In genomic region chr9:85528142-85528541, GRCh38 we compare ENCODE assay signal across 24 cellular contexts.
DNase-seq lines count a peak whose midpoint lies in the region; ATAC-seq and TF ChIP-seq lines count a peak whose summit lies in the region.
"Had no signal": no experiment of that assay in that cellular context is flagged by ENCODE, and none has a peak within 500 bp of the region (broad histone marks: within the 10 kb centered on the region; RNA-seq: fewer than 3 reads in every experiment).

No MANE protein-coding gene starts in this region.

- TF ChIP-seq CTCF in right atrium auricular region (IDR thresholded peaks at IDR 0.05) = no peak
- no peak for TF ChIP-seq CTCF in osteoblast (IDR thresholded peaks at IDR 0.05; ENCODE audit: extremely low read depth, low read depth, low read length)
- TF ChIP-seq CTCF in vagina (IDR thresholded peaks at IDR 0.05) = no peak

- peaks cover 29% of the 10 kb centered on the region for H3K27me3 Mint-ChIP-seq in activated CD8-positive, alpha-beta memory T cell treated with anti-CD3 and anti-CD28 coated beads, Interleukin-2, amount 10 ng/mL, durations not matched to agents 7 days and 5 days

- no peak for DNase-seq in Right ventricle myocardium inferior (ENCODE audit: missing footprints)
- no peak for DNase-seq in left cardiac atrium
- DNase-seq in right atrium auricular region (ENCODE audit: low spot score) = no peak
- peak; percentile 82 for DNase-seq in osteoblast (ENCODE audit: insufficient read length, low spot score, missing footprints)
- DNase-seq in vagina (ENCODE audit: extremely low spot score in 2 of 2) = no peak
- no peak for DNase-seq in activated CD8-positive, alpha-beta memory T cell treated with anti-CD3 and anti-CD28 coated beads, Interleukin-2, amount 10 ng/mL, durations not matched to agents 7 days and 5 days
- no peak for DNase-seq in DMS53 (lab: John Stamatoyannopoulos, UW)
- no peak for DNase-seq in NCI-H2171 treated with DMSO at 0.1 percent for 48 hours (lab: John Stamatoyannopoulos, UW)
- DNase-seq: activated CD4-positive, alpha-beta memory T cell treated with anti-CD3 and anti-CD28 coated beads for 36 hours; activated effector memory CD4-positive, alpha-beta T cell treated with Interleukin-2 at 50 U/mL for 16 hours; BE2C; DND-41; foreskin fibroblast; GM23248; HFFc6; mesendoderm; naive thymus-derived CD4-positive, alpha-beta T cell; NCI-H1436 treated with DMSO at 0.1 percent for 48 hours; NCI-H69; T1000 had no signal

- H3K27ac Mint-ChIP-seq in activated CD8-positive, alpha-beta memory T cell treated with anti-CD3 and anti-CD28 coated beads, Interleukin-2, amount 10 ng/mL, durations not matched to agents 7 days and 5 days = no peak overlapping the region
- H3K27ac Mint-ChIP-seq: activated CD4-positive, alpha-beta memory T cell treated with anti-CD3 and anti-CD28 coated beads for 36 hours; HFFc6; naive thymus-derived CD4-positive, alpha-beta T cell had no signal

- no peak overlapping the region for H3K4me3 Mint-ChIP-seq in activated CD8-positive, alpha-beta memory T cell treated with anti-CD3 and anti-CD28 coated beads, Interleukin-2, amount 10 ng/mL, durations not matched to agents 7 days and 5 days
- H3K4me3 Mint-ChIP-seq: activated CD4-positive, alpha-beta memory T cell treated with anti-CD3 and anti-CD28 coated beads for 36 hours; HFFc6; naive thymus-derived CD4-positive, alpha-beta T cell had no signal

- CTCF ChIA-PET in activated CD8-positive, alpha-beta memory T cell treated with anti-CD3 and anti-CD28 coated beads, Interleukin-2, amount 10 ng/mL, durations not matched to agents 7 days and 5 days (lab: Charles Lee) = no interaction called here

- intact Hi-C loops in Right ventricle myocardium inferior (cut with DNase I) (loop anchor here (10.0 kb wide), 1 partner anchor 73 kb away; no protein-coding TSS in a partner anchor), left cardiac atrium (cut with DNase I) (no loop called here), vagina (cut with DNase I) (no loop called here)

- no peak for TF ChIP-seq POLR2A in vagina (IDR thresholded peaks at IDR 0.05)

- H3K27ac ChIP-seq in right atrium auricular region (peak overlapping the region; percentile 65 to 71), osteoblast (ENCODE audit: low read depth, low read length) (no peak overlapping the region), vagina (peak overlapping the region; percentile 24)
- H3K27ac ChIP-seq: cardiac muscle cell, epithelial cell of prostate, GM23248, thoracic aorta had no signal

- H3K4me1 ChIP-seq in right atrium auricular region = peaks cover 0 to 14% of the 10 kb centered on the region in 2 donors
- no peaks in the 10 kb centered on the region for H3K4me1 ChIP-seq in osteoblast (ENCODE audit: insufficient read depth, low read length)
- no peaks in the 10 kb centered on the region for H3K4me1 ChIP-seq in vagina
- H3K4me1 ChIP-seq: BE2C had no signal

- H3K9me3 Mint-ChIP-seq in activated CD8-positive, alpha-beta memory T cell treated with anti-CD3 and anti-CD28 coated beads, Interleukin-2, amount 10 ng/mL, durations not matched to agents 7 days and 5 days (ENCODE audit: low read depth) = no peaks in the 10 kb centered on the region
- H3K9me3 Mint-ChIP-seq: activated CD4-positive, alpha-beta memory T cell treated with anti-CD3 and anti-CD28 coated beads for 36 hours; HFFc6 had no signal

- H3K4me2 ChIP-seq in osteoblast (ENCODE audit: insufficient read depth, low read length) = no peak overlapping the region

- H3K79me2 ChIP-seq in osteoblast (ENCODE audit: insufficient read depth, low read length) = no peaks in the 10 kb centered on the region

- peak; percentile 4 for ATAC-seq in Right ventricle myocardium inferior
- ATAC-seq in left cardiac atrium = no peak
- ATAC-seq in activated CD8-positive, alpha-beta memory T cell treated with anti-CD3 and anti-CD28 coated beads, Interleukin-2, amount 10 ng/mL, durations not matched to agents 7 days and 5 days = no peak
- ATAC-seq: K562; naive thymus-derived CD4-positive, alpha-beta T cell had no signal

- no peaks in the 10 kb centered on the region for H3K36me3 ChIP-seq in right atrium auricular region
- no peaks in the 10 kb centered on the region for H3K36me3 ChIP-seq in osteoblast (ENCODE audit: insufficient read depth, low read length)
- H3K36me3 ChIP-seq in vagina = no peaks in the 10 kb centered on the region
- H3K36me3 ChIP-seq: BE2C, cardiac muscle cell, thoracic aorta had no signal

- peaks cover 3% of the 10 kb centered on the region for H3K4me1 Mint-ChIP-seq in activated CD8-positive, alpha-beta memory T cell treated with anti-CD3 and anti-CD28 coated beads, Interleukin-2, amount 10 ng/mL, durations not matched to agents 7 days and 5 days

- no peak overlapping the region for H2AFZ ChIP-seq in osteoblast (ENCODE audit: low read length)
- H2AFZ ChIP-seq: GM23248 had no signal

- no peaks in the 10 kb centered on the region for H3K27me3 ChIP-seq in right atrium auricular region
- H3K27me3 ChIP-seq in osteoblast (ENCODE audit: insufficient read depth, low read length) = peaks cover 26% of the 10 kb centered on the region
- H3K27me3 ChIP-seq in vagina = no peaks in the 10 kb centered on the region

- H4K20me1 ChIP-seq in osteoblast (ENCODE audit: insufficient read depth, low read length) = no peaks in the 10 kb centered on the region

- no peaks in the 10 kb centered on the region for H3K36me3 Mint-ChIP-seq in activated CD8-positive, alpha-beta memory T cell treated with anti-CD3 and anti-CD28 coated beads, Interleukin-2, amount 10 ng/mL, durations not matched to agents 7 days and 5 days
- H3K36me3 Mint-ChIP-seq: activated CD4-positive, alpha-beta memory T cell treated with anti-CD3 and anti-CD28 coated beads for 36 hours; naive thymus-derived CD4-positive, alpha-beta T cell had no signal

- H3K4me3 ChIP-seq in right atrium auricular region = no peak overlapping the region
- no peak overlapping the region for H3K4me3 ChIP-seq in osteoblast (ENCODE audit: insufficient read depth, low read length)
- no peak overlapping the region for H3K4me3 ChIP-seq in vagina
- H3K4me3 ChIP-seq: cardiac muscle cell, GM23248, K562, thoracic aorta had no signal

- no peaks in the 10 kb centered on the region for H3K9me3 ChIP-seq in right atrium auricular region
- no peaks in the 10 kb centered on the region for H3K9me3 ChIP-seq in osteoblast (ENCODE audit: low read depth, low read length)
- no peaks in the 10 kb centered on the region for H3K9me3 ChIP-seq in vagina
- H3K9me3 ChIP-seq: BE2C, thoracic aorta had no signal
